Comparison of ENCODE assay signal across 15 cellular contexts in genomic region chr7:152860302-152860701, GRCh38.
"Had no signal": no experiment of that assay in that cellular context is flagged by ENCODE, and none has a peak within 500 bp of the region (broad histone marks: within the 10 kb centered on the region; RNA-seq: fewer than 3 reads in every experiment).

No MANE protein-coding gene starts in this region.

- H3K36me3 ChIP-seq: colonic mucosa, right atrium auricular region, uterus had no signal

- H3K4me3 ChIP-seq: colonic mucosa, heart left ventricle, right atrium auricular region, smooth muscle cell, suprapubic skin, tibial artery, upper lobe of left lung, uterus had no signal

- H3K4me2 ChIP-seq: smooth muscle cell had no signal

- H3K4me1 ChIP-seq: colonic mucosa, heart left ventricle, right atrium auricular region, suprapubic skin, tibial artery, upper lobe of left lung, uterus had no signal

- H3K27ac ChIP-seq: colonic mucosa, heart left ventricle, right atrium auricular region, suprapubic skin, tibial artery, upper lobe of left lung, uterus had no signal

- DNase-seq: colonic mucosa; heart left ventricle; hippocampal formation; mammary epithelial cell; naive thymus-derived CD4-positive, alpha-beta T cell; stimulated activated naive CD8-positive, alpha-beta T cell treated with anti-CD3 and anti-CD28 coated beads, Interleukin-15, Interleukin-2, amounts not matched to agents 100 U/mL and 50 U/mL, for 24 hours; tibial artery; uterus had no signal

- H3K27me3 ChIP-seq: colonic mucosa, heart left ventricle, right atrium auricular region, suprapubic skin, tibial artery, upper lobe of left lung, uterus had no signal

- ATAC-seq: left lobe of liver had no signal

- H3K9me3 ChIP-seq: colonic mucosa, heart left ventricle, right atrium auricular region, suprapubic skin, tibial artery, upper lobe of left lung, uterus had no signal

- FAIRE-seq: endothelial cell of umbilical vein, frontal cortex had no signal
